9 cellular contexts compared by ENCODE assay signal in the genomic region with DNA sequence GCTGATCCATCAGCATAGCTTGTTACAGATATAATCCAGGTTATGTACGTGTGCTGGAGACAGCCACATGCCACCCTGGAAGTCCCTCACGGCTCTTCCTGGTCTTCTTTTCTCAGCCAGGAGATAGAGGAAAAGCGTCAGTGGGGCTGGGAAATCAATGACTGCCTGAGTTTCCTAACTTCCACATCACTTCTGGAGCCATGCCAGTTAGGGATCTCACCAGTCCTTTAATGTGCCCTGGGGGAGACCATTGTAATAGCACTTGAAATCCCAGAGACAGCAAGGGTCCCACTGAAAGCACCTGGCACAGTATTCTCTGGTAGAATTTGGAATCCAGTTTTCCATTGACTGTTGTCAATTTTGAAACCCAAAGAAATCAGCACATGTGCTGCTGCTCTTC. TPM values are rescaled to one million over a fixed set of nuclear protein-coding genes. Genes with fewer than 3 reads are reported as not detected.
A peak's percentile ranks its signal among the peaks of the same experiment; 100 is the strongest.
DNase-seq lines count a peak whose midpoint lies in the region; ATAC-seq and TF ChIP-seq lines count a peak whose summit lies in the region.
"Had no signal": no experiment of that assay in that cellular context is flagged by ENCODE, and none has a peak within 500 bp of the region (broad histone marks: within the 10 kb centered on the region; RNA-seq: fewer than 3 reads in every experiment).

No MANE protein-coding gene starts in this region.

- no peak for ATAC-seq in CD4-positive, alpha-beta T cell (ENCODE audit: poor library complexity)
- no peak for ATAC-seq in HG02885 (IDR thresholded peaks at IDR 0.05; ENCODE audit: poor library complexity, unreplicated experiment)

- H3K4me1 Mint-ChIP-seq in CD4-positive, alpha-beta T cell (ENCODE audit: low read depth) = peaks cover 56% of the 10 kb centered on the region
- peaks cover 56% of the 10 kb centered on the region for H3K4me1 Mint-ChIP-seq in activated T-helper 1 cell treated with anti-CD3 and anti-CD28 coated beads, Interleukin-12 subunit alpha, Interleukin-12 subunit beta, Interleukin-2, Interleukin-4 antibody, amounts not matched to agents 30 ng/mL and 10 ng/mL and 1 ng/mL, durations not matched to agents 14 hours and 24 hours and 36 hours (ENCODE audit: low read depth)
- H3K4me1 Mint-ChIP-seq in neural crest cell = peaks cover 27% of the 10 kb centered on the region

- POLR2A ChIA-PET in CD4-positive, alpha-beta T cell (lab: Charles Lee) = interaction anchor here (1.0 to 6.3 kb wide), 6 partner anchors 9 to 61 kb away, joined by 3 to 595 read pairs (median 8); partner anchors contain the start of gene ANXA2R

- peaks cover 25% of the 10 kb centered on the region for H3K36me3 Mint-ChIP-seq in CD4-positive, alpha-beta T cell (ENCODE audit: low read depth)
- peaks cover 5% of the 10 kb centered on the region for H3K36me3 Mint-ChIP-seq in activated T-helper 1 cell treated with anti-CD3 and anti-CD28 coated beads, Interleukin-12 subunit alpha, Interleukin-12 subunit beta, Interleukin-2, Interleukin-4 antibody, amounts not matched to agents 30 ng/mL and 10 ng/mL and 1 ng/mL, durations not matched to agents 14 hours and 24 hours and 36 hours (ENCODE audit: low read depth)
- no peaks in the 10 kb centered on the region for H3K36me3 Mint-ChIP-seq in neural crest cell (ENCODE audit: low read depth)

- H3K27ac ChIP-seq in CD4-positive, alpha-beta T cell (ENCODE audit: low read depth, low read length) = peak overlapping the region; percentile 91

- no peaks in the 10 kb centered on the region for H3K27me3 ChIP-seq in CD4-positive, alpha-beta T cell (ENCODE audit: control insufficient read depth, insufficient read depth, low read length)
- H3K27me3 ChIP-seq: suprapubic skin had no signal

- peak overlapping the region; percentile 92 for H3K4me3 Mint-ChIP-seq in CD4-positive, alpha-beta T cell
- peak overlapping the region; percentile 81 for H3K4me3 Mint-ChIP-seq in activated T-helper 1 cell treated with anti-CD3 and anti-CD28 coated beads, Interleukin-12 subunit alpha, Interleukin-12 subunit beta, Interleukin-2, Interleukin-4 antibody, amounts not matched to agents 30 ng/mL and 10 ng/mL and 1 ng/mL, durations not matched to agents 14 hours and 24 hours and 36 hours
- peak overlapping the region; percentile 95 for H3K4me3 Mint-ChIP-seq in neural crest cell

- CTCF ChIA-PET in CD4-positive, alpha-beta T cell (lab: Charles Lee) = interaction anchor here (0.6 to 1.0 kb wide), 7 partner anchors 9 to 51 kb away, joined by 3 to 9 read pairs (median 3); partner anchors contain the start of gene ANXA2R

- no peaks in the 10 kb centered on the region for H3K9me3 Mint-ChIP-seq in CD4-positive, alpha-beta T cell
- no peaks in the 10 kb centered on the region for H3K9me3 Mint-ChIP-seq in activated T-helper 1 cell treated with anti-CD3 and anti-CD28 coated beads, Interleukin-12 subunit alpha, Interleukin-12 subunit beta, Interleukin-2, Interleukin-4 antibody, amounts not matched to agents 30 ng/mL and 10 ng/mL and 1 ng/mL, durations not matched to agents 14 hours and 24 hours and 36 hours
- no peaks in the 10 kb centered on the region for H3K9me3 Mint-ChIP-seq in neural crest cell

- H3K27me3 Mint-ChIP-seq in CD4-positive, alpha-beta T cell = no peaks in the 10 kb centered on the region
- no peaks in the 10 kb centered on the region for H3K27me3 Mint-ChIP-seq in activated T-helper 1 cell treated with anti-CD3 and anti-CD28 coated beads, Interleukin-12 subunit alpha, Interleukin-12 subunit beta, Interleukin-2, Interleukin-4 antibody, amounts not matched to agents 30 ng/mL and 10 ng/mL and 1 ng/mL, durations not matched to agents 14 hours and 24 hours and 36 hours (ENCODE audit: insufficient read depth)
- H3K27me3 Mint-ChIP-seq in neural crest cell (ENCODE audit: low read depth) = peaks cover 52% of the 10 kb centered on the region

- DNase-seq in CD4-positive, alpha-beta T cell = no peak
- DNase-seq in GM12865 (ENCODE audit: low read depth) = no peak
- no peak for DNase-seq in activated T-helper 1 cell treated with anti-CD3 and anti-CD28 coated beads, Interleukin-12 subunit alpha, Interleukin-12 subunit beta, Interleukin-2, Interleukin-4 antibody, amounts not matched to agents 30 ng/mL and 10 ng/mL and 1 ng/mL, durations not matched to agents 14 hours and 24 hours and 36 hours (ENCODE audit: low spot score)
- DNase-seq in neural crest cell (ENCODE audit: low read depth, low spot score) = no peak
- no peak for DNase-seq in epidermal melanocyte (ENCODE audit: insufficient read length, low spot score)
- no peak for DNase-seq in Kasumi-1 (lab: John Stamatoyannopoulos, UW)
- DNase-seq: stimulated activated CD4-positive, alpha-beta T cell treated with anti-CD3 and anti-CD28 coated beads, Interleukin-15, amount 100 ng/mL, for 24 hours had no signal

- H3K9me3 ChIP-seq in CD4-positive, alpha-beta T cell (ENCODE audit: control insufficient read depth, low read length) = no peaks in the 10 kb centered on the region
- H3K9me3 ChIP-seq: suprapubic skin had no signal

- peak overlapping the region; percentile 95 for H3K27ac Mint-ChIP-seq in CD4-positive, alpha-beta T cell
- no peak overlapping the region for H3K27ac Mint-ChIP-seq in activated T-helper 1 cell treated with anti-CD3 and anti-CD28 coated beads, Interleukin-12 subunit alpha, Interleukin-12 subunit beta, Interleukin-2, Interleukin-4 antibody, amounts not matched to agents 30 ng/mL and 10 ng/mL and 1 ng/mL, durations not matched to agents 14 hours and 24 hours and 36 hours
- H3K27ac Mint-ChIP-seq in neural crest cell (ENCODE audit: unreplicated experiment) = no peak overlapping the region

- intact Hi-C loops in CD4-positive, alpha-beta T cell (cut with DNase I, micrococcal nuclease) = no loop called here
- intact Hi-C loops in activated T-helper 1 cell treated with anti-CD3 and anti-CD28 coated beads, Interleukin-12 subunit alpha, Interleukin-12 subunit beta, Interleukin-2, Interleukin-4 antibody, amounts not matched to agents 30 ng/mL and 10 ng/mL and 1 ng/mL, durations not matched to agents 14 hours and 24 hours and 36 hours (cut with micrococcal nuclease) = loop anchor here (10.0 kb wide), 1 partner anchor 1136 kb away; the partner anchor contains the start of gene OXCT1

- no peak for TF ChIP-seq CTCF in CD4-positive, alpha-beta T cell (IDR thresholded peaks at IDR 0.05)
- TF ChIP-seq CTCF in GM12865 (IDR thresholded peaks at IDR 0.05; ENCODE audit: insufficient read depth, low read depth, low read length, missing control alignments) = no peak
- peak; percentile 13 for TF ChIP-seq CTCF in neural crest cell (conservative IDR thresholded peaks at IDR 0.05)

- H3K4me3 ChIP-seq in GM12865 (ENCODE audit: low read depth, low read length) = peak overlapping the region; percentile 87

RNA-seq across cellular contexts. Expression of gene ANXA2R, which starts 29.2 kb away (rescaled TPM):
- 10 to 100 TPM; 45.6 to 48.9 TPM for total RNA-seq in CD4-positive, alpha-beta T cell
- total RNA-seq in activated T-helper 1 cell treated with anti-CD3 and anti-CD28 coated beads, Interleukin-12 subunit alpha, Interleukin-12 subunit beta, Interleukin-2, Interleukin-4 antibody, amounts not matched to agents 30 ng/mL and 10 ng/mL and 1 ng/mL, durations not matched to agents 14 hours and 24 hours and 36 hours = 0.88 and 0.93 TPM in 2 replicates
- total RNA-seq in neural crest cell = 1.0 and 1.2 TPM in 2 replicates

Comparison
In these comparisons a context has a peak if more than half of its experiments do, and no peak if none do; other contexts are left out.
1. RNA of gene ANXA2R, which starts 29.2 kb away (total RNA-seq): 45.6 to 48.9 TPM in CD4-positive, alpha-beta T cell; 1.0 to 1.2 TPM in neural crest cell and 0.88 to 0.93 TPM in activated T-helper 1 cell treated with anti-CD3 and anti-CD28 coated beads, Interleukin-12 subunit alpha, Interleukin-12 subunit beta, Interleukin-2, Interleukin-4 antibody, amounts not matched to agents 30 ng/mL and 10 ng/mL and 1 ng/mL, durations not matched to agents 14 hours and 24 hours and 36 hours; every median in the first group is over 10 times any median in the second.
2. Peak in every context shown above with its lines, with median percentiles within 50 percentile points of each other: H3K4me3 Mint-ChIP-seq.